Comparison of ENCODE assay signal across 9 cellular contexts in the genomic region with DNA sequence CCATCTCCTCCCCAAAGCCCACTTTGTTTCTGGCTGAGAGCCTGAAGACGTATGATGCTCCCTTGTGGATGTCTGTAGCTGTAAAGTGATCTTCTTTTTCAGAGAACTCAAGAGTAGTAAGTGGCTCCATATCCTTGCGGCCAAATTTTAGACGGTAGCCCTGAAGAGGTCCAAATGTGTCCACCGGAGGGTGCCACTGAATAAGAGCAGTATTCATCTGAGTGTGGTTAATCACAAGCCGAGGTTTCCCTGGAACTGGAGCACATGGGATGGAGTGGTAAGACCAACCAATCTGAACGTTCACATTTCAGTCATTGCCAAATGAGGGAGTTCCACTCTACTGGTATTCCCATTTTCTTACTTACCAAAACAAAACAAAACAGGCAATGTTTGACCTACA.
DNase-seq lines count a peak whose midpoint lies in the region; ATAC-seq, FAIRE-seq and TF ChIP-seq lines count a peak whose summit lies in the region.
"Had no signal": no experiment of that assay in that cellular context is flagged by ENCODE, and none has a peak within 500 bp of the region (broad histone marks: within the 10 kb centered on the region; RNA-seq: fewer than 3 reads in every experiment).

No MANE protein-coding gene starts in this region.

- no peak overlapping the region for H2BK20ac ChIP-seq in H1 (ENCODE audit: low read length)

- H2AK5ac ChIP-seq in H1 (ENCODE audit: low read depth, low read length), result no peak overlapping the region

- H3K4me1 ChIP-seq in H1 (replicated peaks in 1 of 4; ENCODE audit: control insufficient read depth in 3 of 4, insufficient read depth in 4 of 4, low read length in 3 of 4) (no peaks in the 10 kb centered on the region), mucosa of descending colon (ENCODE audit: low read depth) (no peaks in the 10 kb centered on the region)

- no peak overlapping the region for H3K9ac ChIP-seq in H1 (replicated peaks in 1 of 4; ENCODE audit: extremely low read depth in 1 of 4, low read depth in 3 of 4, low read length in 3 of 4)

- no peaks in the 10 kb centered on the region for H3K9me3 ChIP-seq in H1 (ENCODE audit: insufficient read depth in 2 of 2, low read depth in 1 of 2, low read length in 1 of 2)
- H3K9me3 ChIP-seq in mucosa of descending colon, result no peaks in the 10 kb centered on the region

- H3K36me3 ChIP-seq in H1 (ENCODE audit: control insufficient read depth in 2 of 4, insufficient read depth in 4 of 4, low read length in 3 of 4) (peaks cover 0 to 4% (median 2%) of the 10 kb centered on the region in 4 experiments; a peak in 3 of 8 replicates), mucosa of descending colon (ENCODE audit: low read depth) (no peaks in the 10 kb centered on the region)

- H3K4ac ChIP-seq in H1 (replicated peaks; ENCODE audit: insufficient read length, low read depth, low read length), result no peak overlapping the region

- H2BK5ac ChIP-seq in H1 (ENCODE audit: low read depth, low read length), result no peak overlapping the region

- WGBS in H1 (ENCODE audit: extremely low coverage in 1 of 2, insufficient coverage in 1 of 2, insufficient read length in 1 of 2, insufficient replicate concordance in 2 of 2, low coverage in 1 of 2, low lambda C conversion rate in 2 of 2, missing lambda C conversion rate in 1 of 2), 2 experiments, result 88% methylated on average over 6 of the region's 6 CpGs; no CpG with 5 or more reads in 1 of the 2 experiments

- TF ChIP-seq EP300 in H1 (IDR thresholded peaks at IDR 0.05; ENCODE audit: borderline replicate concordance in 1 of 2, low read depth in 2 of 2, low read length in 2 of 2), result no peak

- DNase-seq in Daoy (ENCODE audit: low read depth), result peak; percentile 42
- peak; percentile 10 for DNase-seq in NCI-H1694 treated with DMSO at 0.1 percent for 48 hours (lab: John Stamatoyannopoulos, UW)
- DNase-seq in H1 (ENCODE audit: low read depth in 1 of 2, low spot score in 2 of 2), result peak; percentile 50 to 61
- DNase-seq in mucosa of descending colon, result peak in 2 of 3 donors; percentile 33 to 65
- no peak for DNase-seq in stimulated activated naive CD4-positive, alpha-beta T cell treated with Interleukin-2 at 50 U/mL for 16 hours (lab: John Stamatoyannopoulos, UW)
- no peak for DNase-seq in SIG-M5 treated with dmso at 0.1 percent for 504 hours (lab: John Stamatoyannopoulos, UW; ENCODE audit: unreplicated experiment)
- DNase-seq: activated naive CD4-positive, alpha-beta T cell treated with anti-CD3 and anti-CD28 coated beads, Interleukin-2, amount 10 ng/mL, durations not matched to agents 7 days and 5 days had no signal

- H3K79me2 ChIP-seq in H1 (ENCODE audit: control insufficient read depth in 1 of 2, insufficient read depth in 2 of 2, low read length in 2 of 2), result no peaks in the 10 kb centered on the region

- H3K23me2 ChIP-seq in H1 (ENCODE audit: low read depth, low read length), result no peaks in the 10 kb centered on the region

- POLR2A ChIA-PET in H1 (lab: Charles Lee; ENCODE audit: partially characterized antibody), result no interaction called here

- no peak overlapping the region for H3K14ac ChIP-seq in H1 (ENCODE audit: insufficient read length)

- peak; percentile 92 for FAIRE-seq in H1 (lab: Jason Lieb, UNC)

- H3K18ac ChIP-seq in H1 (ENCODE audit: extremely low read depth, low read length), result no peak overlapping the region

- intact Hi-C loops in mucosa of descending colon (cut with DNase I, micrococcal nuclease), result no loop called here

- no peak overlapping the region for H3K4me2 ChIP-seq in H1 (ENCODE audit: insufficient read depth in 1 of 2, low read depth in 2 of 2, low read length in 2 of 2)

- H3K79me1 ChIP-seq in H1 (ENCODE audit: low read depth, low read length), result no peaks in the 10 kb centered on the region

- CTCF ChIA-PET in H1 (lab: Charles Lee; ENCODE audit: partially characterized antibody), result interaction anchor here (0.6 to 1.8 kb wide), 7 partner anchors 9 to 519 kb away, joined by 3 to 5 read pairs (median 3); no protein-coding TSS in a partner anchor

- H4K5ac ChIP-seq in H1 (ENCODE audit: insufficient read length, low read depth, low read length), result no peak overlapping the region

- no peak overlapping the region for H4K91ac ChIP-seq in H1 (replicated peaks; ENCODE audit: insufficient read length, low read length)

- TF ChIP-seq CTCF in H1 (IDR thresholded peaks at IDR 0.05; ENCODE audit: control extremely low read depth in 1 of 3, insufficient read depth in 1 of 3, low read depth in 1 of 3, low read length in 3 of 3) (peak; percentile 37 to 73 (median 58)), mucosa of descending colon (IDR thresholded peaks at IDR 0.05) (no peak)

- no peak overlapping the region for H4K8ac ChIP-seq in H1 (ENCODE audit: extremely low read depth, insufficient read depth, low read length)

- ATAC-seq in mucosa of descending colon (peak; percentile 65), GM18519 (IDR thresholded peaks at IDR 0.05; ENCODE audit: low FRiP score, unreplicated experiment) (no peak), HG03039 (IDR thresholded peaks at IDR 0.05; ENCODE audit: unreplicated experiment) (no peak)

- H3K56ac ChIP-seq in H1 (replicated peaks; ENCODE audit: insufficient read length, low read depth, low read length), result no peak overlapping the region

- H3K27me3 ChIP-seq in H1 (replicated peaks in 1 of 4; ENCODE audit: control insufficient read depth in 3 of 4, extremely low read depth in 1 of 4, insufficient read depth in 3 of 4, low read length in 3 of 4), result no peaks in the 10 kb centered on the region

- no peaks in the 10 kb centered on the region for H4K20me1 ChIP-seq in H1 (replicated peaks in 1 of 2; ENCODE audit: control insufficient read depth in 1 of 2, insufficient read depth in 2 of 2, low read length in 2 of 2)

- no peak overlapping the region for H3K27ac ChIP-seq in H1 (ENCODE audit: low read depth, low read length)

- H3K4me3 ChIP-seq in H1 (ENCODE audit: extremely low read depth in 1 of 4, insufficient read depth in 2 of 4, low read depth in 3 of 4, low read length in 4 of 4), result no peak overlapping the region
- no peak overlapping the region for H3K4me3 ChIP-seq in mucosa of descending colon

- no peak overlapping the region for H2BK12ac ChIP-seq in H1 (ENCODE audit: low read depth, low read length)

- peak; percentile 80 to 83 for TF ChIP-seq RAD21 in H1 (IDR thresholded peaks at IDR 0.05 in 1 of 2, conservative IDR thresholded peaks at IDR 0.05 in 1 of 2; ENCODE audit: low read depth in 2 of 2, low read length in 2 of 2)

- no peak overlapping the region for H2BK15ac ChIP-seq in H1 (ENCODE audit: low read length)

- no peak overlapping the region for H3K23ac ChIP-seq in H1 (ENCODE audit: insufficient read length)

- no peak for TF ChIP-seq POLR2A in H1 (IDR thresholded peaks at IDR 0.05; ENCODE audit: control extremely low read depth in 1 of 2, low read depth in 2 of 2, low read length in 2 of 2)

- no peak overlapping the region for H2BK120ac ChIP-seq in H1 (replicated peaks; ENCODE audit: low read depth, low read length)

- H2AFZ ChIP-seq in H1 (ENCODE audit: low read length), result no peak overlapping the region

TF ChIP-seq in H1, 55 proteins besides CTCF, POLR2A, EP300 and RAD21:
- no peak for TF ChIP-seq SRF (IDR thresholded peaks at IDR 0.05; ENCODE audit: low read depth, low read length)
- TF ChIP-seq HDAC6 (IDR thresholded peaks at IDR 0.05; ENCODE audit: low read depth, low read length), result no peak
- TF ChIP-seq KDM1A (IDR thresholded peaks at IDR 0.05; ENCODE audit: borderline replicate concordance, low read length), result no peak
- TF ChIP-seq RNF2 (IDR thresholded peaks at IDR 0.05; ENCODE audit: borderline replicate concordance, low read depth, low read length, missing control alignments, poor library complexity, severe bottlenecking), result no peak
- TF ChIP-seq SP2 (IDR thresholded peaks at IDR 0.05; ENCODE audit: low read length), result no peak
- TF ChIP-seq CBX8 (IDR thresholded peaks at IDR 0.05; ENCODE audit: borderline replicate concordance, low read depth, low read length), result no peak
- no peak for TF ChIP-seq SUZ12 (IDR thresholded peaks at IDR 0.05; ENCODE audit: low read length)
- no peak for TF ChIP-seq CEBPB (IDR thresholded peaks at IDR 0.05; ENCODE audit: low read depth, low read length)
- TF ChIP-seq CREB1 (IDR thresholded peaks at IDR 0.05), result no peak
TF ChIP-seq in H1: peak in this region for 0.

Comparison
In these comparisons a context has a peak if more than half of its experiments do, and no peak if none do; other contexts are left out.
1. DNase-seq: peak in Daoy (single experiment), NCI-H1694 treated with DMSO at 0.1 percent for 48 hours (single experiment), H1 (2 of 2) and mucosa of descending colon (2 of 3); none in stimulated activated naive CD4-positive, alpha-beta T cell treated with Interleukin-2 at 50 U/mL for 16 hours (single experiment) and SIG-M5 treated with dmso at 0.1 percent for 504 hours (single experiment).